ENCODE assay signal across 1 cellular context in the genomic region with DNA sequence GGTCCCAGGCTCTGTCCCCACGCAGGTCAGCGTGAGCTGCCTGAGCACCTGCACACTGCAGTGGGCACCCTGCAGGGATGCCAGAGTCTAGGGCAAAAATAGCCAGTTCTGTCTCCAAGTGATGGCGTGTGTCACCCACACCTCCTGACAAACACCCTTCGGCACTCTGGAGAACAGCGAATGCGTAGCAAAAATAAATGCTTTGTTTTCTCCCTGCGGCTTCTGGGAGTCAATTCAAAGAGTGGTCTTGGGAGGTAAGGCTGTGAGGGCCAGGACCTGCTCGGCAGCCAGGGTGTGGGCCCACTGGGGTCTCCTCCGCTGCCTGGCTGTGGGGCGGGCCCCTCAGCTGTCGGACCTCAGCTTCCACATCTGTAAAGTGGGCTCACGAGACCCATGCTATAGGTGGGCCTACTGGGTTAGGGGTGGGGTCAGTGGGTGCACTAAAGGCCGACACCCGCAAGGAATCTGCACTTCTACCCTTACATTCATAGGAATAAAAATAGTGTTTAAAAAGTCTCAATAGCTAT.
TF ChIP-seq lines count a peak whose summit lies in the region.

No MANE protein-coding gene starts in this region.

TF ChIP-seq in HepG2, 621 proteins besides CTCF, POLR2A, EP300 and RAD21:
- 0 out of 2 replicates have a peak, but pooled peaks have one; percentile 47 for TF ChIP-seq ZNF629 (CRISPR knock-in tag; conservative IDR thresholded peaks at IDR 0.05)
- TF ChIP-seq, protein P1, sequence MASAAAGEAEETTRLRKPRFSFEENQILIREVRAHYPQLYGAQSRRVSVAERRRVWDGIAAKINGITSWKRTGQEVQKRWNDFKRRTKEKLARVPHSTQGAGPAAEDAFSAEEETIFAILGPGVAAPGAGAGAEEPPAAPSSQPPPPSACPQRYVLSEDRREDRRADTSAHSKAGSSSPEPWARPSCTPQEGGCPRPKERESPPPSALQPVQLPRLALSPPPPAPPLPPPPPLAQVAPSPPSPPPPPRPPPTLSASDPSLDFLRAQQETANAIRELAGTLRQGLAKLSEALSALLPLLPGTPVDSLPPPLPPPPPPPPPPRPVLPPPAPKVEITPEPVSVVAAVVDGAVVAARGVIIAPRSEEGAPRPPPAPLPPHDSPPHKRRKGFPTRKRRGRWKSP (CRISPR knock-in tag; IDR thresholded peaks at IDR 0.05) = no peak
- TF ChIP-seq, protein P2, sequence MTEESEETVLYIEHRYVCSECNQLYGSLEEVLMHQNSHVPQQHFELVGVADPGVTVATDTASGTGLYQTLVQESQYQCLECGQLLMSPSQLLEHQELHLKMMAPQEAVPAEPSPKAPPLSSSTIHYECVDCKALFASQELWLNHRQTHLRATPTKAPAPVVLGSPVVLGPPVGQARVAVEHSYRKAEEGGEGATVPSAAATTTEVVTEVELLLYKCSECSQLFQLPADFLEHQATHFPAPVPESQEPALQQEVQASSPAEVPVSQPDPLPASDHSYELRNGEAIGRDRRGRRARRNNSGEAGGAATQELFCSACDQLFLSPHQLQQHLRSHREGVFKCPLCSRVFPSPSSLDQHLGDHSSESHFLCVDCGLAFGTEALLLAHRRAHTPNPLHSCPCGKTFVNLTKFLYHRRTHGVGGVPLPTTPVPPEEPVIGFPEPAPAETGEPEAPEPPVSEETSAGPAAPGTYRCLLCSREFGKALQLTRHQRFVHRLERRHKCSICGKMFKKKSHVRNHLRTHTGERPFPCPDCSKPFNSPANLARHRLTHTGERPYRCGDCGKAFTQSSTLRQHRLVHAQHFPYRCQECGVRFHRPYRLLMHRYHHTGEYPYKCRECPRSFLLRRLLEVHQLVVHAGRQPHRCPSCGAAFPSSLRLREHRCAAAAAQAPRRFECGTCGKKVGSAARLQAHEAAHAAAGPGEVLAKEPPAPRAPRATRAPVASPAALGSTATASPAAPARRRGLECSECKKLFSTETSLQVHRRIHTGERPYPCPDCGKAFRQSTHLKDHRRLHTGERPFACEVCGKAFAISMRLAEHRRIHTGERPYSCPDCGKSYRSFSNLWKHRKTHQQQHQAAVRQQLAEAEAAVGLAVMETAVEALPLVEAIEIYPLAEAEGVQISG (CRISPR knock-in tag; IDR thresholded peaks at IDR 0.05) = no peak
